Comparison of ENCODE assay signal across 21 cellular contexts in the genomic region with DNA sequence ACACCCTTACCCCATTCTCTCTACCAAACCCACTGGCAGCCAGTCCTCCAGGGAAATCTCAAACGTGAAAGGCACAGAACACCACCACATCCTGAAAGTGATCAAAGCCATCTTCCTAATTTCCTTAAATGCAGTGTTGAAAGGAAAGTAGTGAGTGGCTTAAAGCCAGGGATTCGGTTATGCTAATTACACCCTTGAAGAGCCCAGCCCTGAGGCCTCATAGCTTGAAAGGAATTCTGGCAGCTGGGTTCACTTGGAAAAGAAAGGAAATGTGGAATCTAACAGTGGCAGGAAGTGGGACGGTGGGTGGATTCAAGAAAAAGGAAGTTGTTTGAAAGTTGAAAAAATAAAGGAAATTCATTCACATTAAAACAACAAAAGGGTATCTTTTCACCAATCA.
DNase-seq lines count a peak whose midpoint lies in the region; ATAC-seq, FAIRE-seq and TF ChIP-seq lines count a peak whose summit lies in the region.
"Had no signal": no experiment of that assay in that cellular context is flagged by ENCODE, and none has a peak within 500 bp of the region (broad histone marks: within the 10 kb centered on the region; RNA-seq: fewer than 3 reads in every experiment).

No MANE protein-coding gene starts in this region.

- H4K5ac ChIP-seq in H1 (ENCODE audit: insufficient read length, low read depth, low read length) (peak overlapping the region; percentile 84), mesendoderm (ENCODE audit: low read length) (no peak overlapping the region)

- H3K56ac ChIP-seq in H1 (replicated peaks; ENCODE audit: insufficient read length, low read depth, low read length) = peak overlapping the region; percentile 73
- H3K56ac ChIP-seq in mesendoderm (ENCODE audit: low read length) = peak overlapping the region; percentile 73

- peaks cover 3% of the 10 kb centered on the region for H3K27me3 Mint-ChIP-seq in chondrocyte (ENCODE audit: low read depth)

- POLR2A ChIA-PET in H1 (lab: Charles Lee; ENCODE audit: partially characterized antibody) = interaction anchor here (0.7 to 1.3 kb wide), 5 partner anchors 9 to 16 kb away, joined by 3 to 7 read pairs (median 4); no protein-coding TSS in a partner anchor

- no peaks in the 10 kb centered on the region for H3K79me2 ChIP-seq in H1 (ENCODE audit: control insufficient read depth in 1 of 2, insufficient read depth in 2 of 2, low read length in 2 of 2)
- no peaks in the 10 kb centered on the region for H3K79me2 ChIP-seq in mesendoderm (ENCODE audit: control insufficient read depth, insufficient read depth, low read length)

- CTCF ChIA-PET in H1 (lab: Charles Lee; ENCODE audit: partially characterized antibody) = interaction anchor here (0.7 to 1.0 kb wide), 3 partner anchors 15 to 448 kb away, joined by 3 read pairs; no protein-coding TSS in a partner anchor

- H3K4ac ChIP-seq in H1 (replicated peaks; ENCODE audit: insufficient read length, low read depth, low read length) = peak overlapping the region; percentile 55
- no peak overlapping the region for H3K4ac ChIP-seq in mesendoderm (ENCODE audit: low read depth, low read length)

- H3K23ac ChIP-seq in H1 (ENCODE audit: insufficient read length) (no peak overlapping the region), mesendoderm (ENCODE audit: low read length) (no peak overlapping the region)

- H3K79me1 ChIP-seq in H1 (ENCODE audit: low read depth, low read length) (no peaks in the 10 kb centered on the region), mesendoderm (ENCODE audit: low read length) (no peaks in the 10 kb centered on the region)

- peak overlapping the region; percentile 33; the same call in 1 of the 2 replicates for H3K18ac ChIP-seq in H1 (ENCODE audit: extremely low read depth, low read length)
- peak overlapping the region; percentile 76 for H3K18ac ChIP-seq in mesendoderm (ENCODE audit: low read length)

- H3K9me3 ChIP-seq in HUES64 (ENCODE audit: insufficient read depth, low read depth, low read length) (no peaks in the 10 kb centered on the region), H1 (ENCODE audit: insufficient read depth in 2 of 2, low read depth in 1 of 2, low read length in 1 of 2) (no peaks in the 10 kb centered on the region)
- H3K9me3 ChIP-seq: left lung had no signal

- TF ChIP-seq CTCF in H1 (IDR thresholded peaks at IDR 0.05; ENCODE audit: control extremely low read depth in 1 of 3, insufficient read depth in 1 of 3, low read depth in 1 of 3, low read length in 3 of 3) (no peak), chondrocyte (IDR thresholded peaks at IDR 0.05) (no peak)

- H3K27ac ChIP-seq in HUES64 (ENCODE audit: low read depth, low read length) (peak overlapping the region; percentile 86), H1 (ENCODE audit: low read depth, low read length) (peak overlapping the region; percentile 39; the same call in 1 of the 2 replicates), mesendoderm (ENCODE audit: low read depth, low read length) (peak overlapping the region; percentile 51)
- H3K27ac ChIP-seq: epithelial cell of prostate, left lung had no signal

- H3K23me2 ChIP-seq in H1 (ENCODE audit: low read depth, low read length) = peaks cover 5% of the 10 kb centered on the region; the same call in 1 of the 2 replicates

- H2BK15ac ChIP-seq in H1 (ENCODE audit: low read length) (0 out of 2 replicates have a peak overlapping the region, but pooled peaks have one; percentile 19), mesendoderm (replicated peaks; ENCODE audit: low read depth) (peak overlapping the region; percentile 94)

- no peaks in the 10 kb centered on the region for H3K36me3 ChIP-seq in HUES64 (ENCODE audit: insufficient read depth, low read length)
- no peaks in the 10 kb centered on the region for H3K36me3 ChIP-seq in H1 (ENCODE audit: control insufficient read depth in 2 of 4, insufficient read depth in 4 of 4, low read length in 3 of 4)
- no peaks in the 10 kb centered on the region for H3K36me3 ChIP-seq in mesendoderm (ENCODE audit: control insufficient read depth, insufficient read depth, low read length)
- H3K36me3 ChIP-seq: left lung had no signal

- TF ChIP-seq RAD21 in H1 (IDR thresholded peaks at IDR 0.05 in 1 of 2, conservative IDR thresholded peaks at IDR 0.05 in 1 of 2; ENCODE audit: low read depth in 2 of 2, low read length in 2 of 2) = no peak

- H3K27me3 ChIP-seq in HUES64 (ENCODE audit: insufficient read depth, low read length) (no peaks in the 10 kb centered on the region), H1 (replicated peaks in 1 of 4; ENCODE audit: control insufficient read depth in 3 of 4, extremely low read depth in 1 of 4, insufficient read depth in 3 of 4, low read length in 3 of 4) (no peaks in the 10 kb centered on the region), mesendoderm (ENCODE audit: insufficient read depth, low read length, poor library complexity) (no peaks in the 10 kb centered on the region)

- no peak for TF ChIP-seq POLR2A in H1 (IDR thresholded peaks at IDR 0.05; ENCODE audit: control extremely low read depth in 1 of 2, low read depth in 2 of 2, low read length in 2 of 2)

- peaks cover 16% of the 10 kb centered on the region for H3K4me1 Mint-ChIP-seq in chondrocyte (ENCODE audit: low read depth)
- H3K4me1 Mint-ChIP-seq: activated B cell treated with CpG ODN at 0.5 μM for 24 hours, naive B cell had no signal

- peak overlapping the region; percentile 81 for H2BK120ac ChIP-seq in H1 (replicated peaks; ENCODE audit: low read depth, low read length)
- H2BK120ac ChIP-seq in mesendoderm (ENCODE audit: low read depth, low read length) = no peak overlapping the region

- no peak for ATAC-seq in HG03097 (IDR thresholded peaks at IDR 0.05; ENCODE audit: low FRiP score, unreplicated experiment)
- ATAC-seq: HepG2, left lung, Panc1 had no signal

- no peak overlapping the region for H3K27ac Mint-ChIP-seq in chondrocyte (ENCODE audit: unreplicated experiment)
- H3K27ac Mint-ChIP-seq: activated B cell treated with CpG ODN at 0.5 μM for 24 hours; activated T-helper 2 cell treated with anti-CD3 and anti-CD28 coated beads, Interferon-gamma antibody, Interleukin-2, Interleukin-4, amounts not matched to agents 10 μg/mL and 5 μg/mL and 100 μg/mL, durations not matched to agents 14 hours and 24 hours and 36 hours; naive B cell had no signal

- 0 out of 2 replicates have a peak overlapping the region, but pooled peaks have one; percentile 20 for H2BK12ac ChIP-seq in H1 (ENCODE audit: low read depth, low read length)

- H3K4me3 ChIP-seq in HUES64 (ENCODE audit: low read length) = peak overlapping the region; percentile 19; the same call in 1 of the 2 replicates
- H3K4me3 ChIP-seq in H1 (ENCODE audit: extremely low read depth in 1 of 4, insufficient read depth in 2 of 4, low read depth in 3 of 4, low read length in 4 of 4) = peak overlapping the region in 2 of 4 experiments; percentile 16 to 31; a peak in 4 of 8 replicates
- H3K4me3 ChIP-seq in mesendoderm (ENCODE audit: low read length) = no peak overlapping the region
- H3K4me3 ChIP-seq: left lung had no signal

- H3K14ac ChIP-seq in H1 (ENCODE audit: insufficient read length) = no peak overlapping the region

- no peak overlapping the region for H2AFZ ChIP-seq in H1 (ENCODE audit: low read length)

- H3K4me1 ChIP-seq in HUES64 (ENCODE audit: insufficient read depth, low read length) (peaks cover 35% of the 10 kb centered on the region), H1 (replicated peaks in 1 of 4; ENCODE audit: control insufficient read depth in 3 of 4, insufficient read depth in 4 of 4, low read length in 3 of 4) (peaks cover 0 to 17% (median 15%) of the 10 kb centered on the region in 4 experiments; a peak in 5 of 7 replicates), mesendoderm (ENCODE audit: control insufficient read depth, low read depth, low read length) (peaks cover 7% of the 10 kb centered on the region)

- 1% methylated on average over 3 of the region's 3 CpGs for WGBS in HUES64
- WGBS in H1 (ENCODE audit: extremely low coverage in 1 of 2, insufficient coverage in 1 of 2, insufficient read length in 1 of 2, insufficient replicate concordance in 2 of 2, low coverage in 1 of 2, low lambda C conversion rate in 2 of 2, missing lambda C conversion rate in 1 of 2), 2 experiments = 4% methylated on average over 3 of the region's 3 CpGs; no CpG with 5 or more reads in 1 of the 2 experiments
- WGBS in mesendoderm (ENCODE audit: extremely low coverage, insufficient coverage, low lambda C conversion rate) = 100% methylated on average over 1 of the region's 3 CpGs

- no peak overlapping the region for H3K4me3 Mint-ChIP-seq in chondrocyte (ENCODE audit: unreplicated experiment)
- H3K4me3 Mint-ChIP-seq: activated B cell treated with CpG ODN at 0.5 μM for 24 hours, naive B cell had no signal

- no peak for TF ChIP-seq EP300 in H1 (IDR thresholded peaks at IDR 0.05; ENCODE audit: borderline replicate concordance in 1 of 2, low read depth in 2 of 2, low read length in 2 of 2)

- H2BK5ac ChIP-seq in H1 (ENCODE audit: low read depth, low read length) (peak overlapping the region; percentile 99; the same call in 1 of the 2 replicates), mesendoderm (ENCODE audit: low read length) (peak overlapping the region; percentile 26)

- H3K4me2 ChIP-seq in H1 (ENCODE audit: insufficient read depth in 1 of 2, low read depth in 2 of 2, low read length in 2 of 2) (peak overlapping the region; percentile 51 to 52), mesendoderm (ENCODE audit: low read length) (no peak overlapping the region)

- no peaks in the 10 kb centered on the region for H4K20me1 ChIP-seq in H1 (replicated peaks in 1 of 2; ENCODE audit: control insufficient read depth in 1 of 2, insufficient read depth in 2 of 2, low read length in 2 of 2)

- FAIRE-seq in H1 (lab: Jason Lieb, UNC) = peak; percentile 97
- FAIRE-seq: colon, HepG2 had no signal

- no peaks in the 10 kb centered on the region for H3K36me3 Mint-ChIP-seq in chondrocyte (ENCODE audit: low read depth)
- H3K36me3 Mint-ChIP-seq: naive B cell had no signal

- H2AK5ac ChIP-seq in H1 (ENCODE audit: low read depth, low read length) (no peak overlapping the region), mesendoderm (ENCODE audit: low read length) (no peak overlapping the region)

- peak overlapping the region; percentile 33 for H3K9ac ChIP-seq in HUES64 (ENCODE audit: low read depth, low read length)
- H3K9ac ChIP-seq in H1 (replicated peaks in 1 of 4; ENCODE audit: extremely low read depth in 1 of 4, low read depth in 3 of 4, low read length in 3 of 4) = no peak overlapping the region
- H3K9ac ChIP-seq in mesendoderm (ENCODE audit: low read length) = no peak overlapping the region

- DNase-seq in COLO829 (ENCODE audit: low spot score) (peak; percentile 54), H1 (ENCODE audit: low read depth in 1 of 2, low spot score in 2 of 2) (peak; percentile 50 to 57), mesendoderm (peak; percentile 93), D341Med (ENCODE audit: low spot score) (no peak), chondrocyte (ENCODE audit: low spot score) (no peak), HuH-7.5 (ENCODE audit: low spot score) (no peak)
- DNase-seq: activated B cell treated with CpG ODN at 0.5 μM for 24 hours, amygdala, DMS153, left lung, naive B cell, NCI-H2029 treated with DMSO at 0.1 percent for 48 hours, NCI-H524 treated with DMSO at 0.1 percent for 48 hours, T-helper 1 cell had no signal

- peak overlapping the region; percentile 59 for H4K91ac ChIP-seq in H1 (replicated peaks; ENCODE audit: insufficient read length, low read length)

- peak overlapping the region; percentile 96; the same call in 1 of the 2 replicates for H2BK20ac ChIP-seq in H1 (ENCODE audit: low read length)

- no peaks in the 10 kb centered on the region for H3K9me3 Mint-ChIP-seq in chondrocyte (ENCODE audit: low read depth)
- H3K9me3 Mint-ChIP-seq: activated T-helper 2 cell treated with anti-CD3 and anti-CD28 coated beads, Interferon-gamma antibody, Interleukin-2, Interleukin-4, amounts not matched to agents 10 μg/mL and 5 μg/mL and 100 μg/mL, durations not matched to agents 14 hours and 24 hours and 36 hours had no signal

- H4K8ac ChIP-seq in H1 (ENCODE audit: extremely low read depth, insufficient read depth, low read length) (no peak overlapping the region), mesendoderm (ENCODE audit: low read depth, low read length) (no peak overlapping the region)

Comparison
In these comparisons a context has a peak if more than half of its experiments do, and no peak if none do; other contexts are left out.
1. DNase-seq: peak in COLO829 (single experiment), H1 (2 of 2) and mesendoderm (single experiment); none in D341Med (single experiment), chondrocyte (single experiment) and HuH-7.5 (single experiment).
2. Peak in every context shown above with its lines, with median percentiles within 50 percentile points of each other: H3K27ac ChIP-seq.